ENCODE assay signal across 21 cellular contexts in the genomic region with DNA sequence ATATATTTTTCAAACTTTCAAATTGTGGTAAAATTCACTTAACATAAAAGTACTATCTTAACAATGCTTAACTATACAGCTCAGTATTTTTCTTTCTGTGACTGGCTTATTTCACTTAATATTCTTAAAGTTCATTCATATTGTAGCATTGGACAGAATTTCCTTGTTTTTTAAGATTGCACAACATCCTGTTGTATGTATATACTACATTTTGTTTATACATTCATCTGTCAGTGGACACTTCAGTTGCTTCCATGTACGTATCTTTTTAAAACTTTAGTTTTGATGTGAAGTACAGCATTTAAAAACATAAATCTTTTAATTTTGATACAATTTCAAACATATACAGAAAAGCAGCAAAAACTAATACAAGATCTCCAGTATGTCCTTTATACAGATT.
"Had no signal": no experiment of that assay in that cellular context is flagged by ENCODE, and none has a peak within 500 bp of the region (broad histone marks: within the 10 kb centered on the region; RNA-seq: fewer than 3 reads in every experiment).

No MANE protein-coding gene starts in this region.

- H3K36me3 ChIP-seq: MG63 had no signal

- H3K9me3 ChIP-seq: MG63, SK-N-SH had no signal

- H3K27ac ChIP-seq: HL-60, RWPE1 had no signal

- DNase-seq: Karpas-422, KG1, MG63, NCI-H1092, NCI-H1436, NCI-H187, NCI-H2029, NCI-H2081 treated with DMSO at 0.1 percent for 48 hours, NCI-H2171, NCI-H226, NCI-H446, NCI-H510A, NCI-H524 treated with DMSO at 0.1 percent for 48 hours, NCI-H69, NCI-H774, SHP77, SK-N-SH, SW 1271, T-cell had no signal

- ATAC-seq: T-cell had no signal

- H3K4me2 ChIP-seq: SK-N-SH had no signal

- H3K4me3 ChIP-seq: MG63 had no signal

- H3K27me3 ChIP-seq: MG63 had no signal

- H3K9ac ChIP-seq: SK-N-SH had no signal
